ENCODE assay signal across 8 cellular contexts in genomic region chr11:8167796-8168195, GRCh38. TPM values are rescaled to one million over a fixed set of nuclear protein-coding genes. Genes with fewer than 3 reads are reported as not detected.
A peak's percentile ranks its signal among the peaks of the same experiment; 100 is the strongest.
DNase-seq lines count a peak whose midpoint lies in the region; ATAC-seq, FAIRE-seq and TF ChIP-seq lines count a peak whose summit lies in the region.

No MANE protein-coding gene starts in this region.

- H3K27ac ChIP-seq in duodenal mucosa (ENCODE audit: low read depth, low read length), result no peak overlapping the region

- H3K9me3 Mint-ChIP-seq in naive thymus-derived CD8-positive, alpha-beta T cell, result peaks cover 0 to 5% (median 0%) of the 10 kb centered on the region in 9 donors

- DNase-seq in D721Med (ENCODE audit: insufficient read length, low spot score) (no peak), NB4 (ENCODE audit: low read depth) (peak; percentile 3), glomerular visceral epithelial cell (ENCODE audit: extremely low spot score) (no peak), NCI-H2196 (lab: John Stamatoyannopoulos, UW; ENCODE audit: unreplicated experiment) (no peak), cerebellar cortex (ENCODE audit: low spot score) (no peak)
- DNase-seq in naive thymus-derived CD8-positive, alpha-beta T cell, result no peak

- POLR2A ChIA-PET in naive thymus-derived CD8-positive, alpha-beta T cell (lab: Charles Lee), result no interaction called here

- peak overlapping the region; percentile 78 to 96 (median 92) for H3K4me3 Mint-ChIP-seq in naive thymus-derived CD8-positive, alpha-beta T cell

- no peaks in the 10 kb centered on the region for H3K9me3 ChIP-seq in duodenal mucosa (ENCODE audit: control insufficient read depth in 1 of 2, low read length in 2 of 2)

- peak overlapping the region in 4 of 10 donors; percentile 74 to 92 (median 90) for H3K27ac Mint-ChIP-seq in naive thymus-derived CD8-positive, alpha-beta T cell

- peaks cover 22% of the 10 kb centered on the region in 2 donors for H3K27me3 ChIP-seq in duodenal mucosa (ENCODE audit: control insufficient read depth in 1 of 2, insufficient read depth in 2 of 2, low read length in 2 of 2)

- H3K4me3 ChIP-seq in NB4 (ENCODE audit: low read depth, low read length) (no peak overlapping the region), duodenal mucosa (ENCODE audit: low read depth in 1 of 2, low read length in 2 of 2) (peak overlapping the region; percentile 65 to 68)

- no peak overlapping the region for H3K9ac ChIP-seq in duodenal mucosa (ENCODE audit: low read depth in 1 of 2, low read length in 2 of 2)

- peak; percentile 44 for FAIRE-seq in D721Med (lab: Jason Lieb, UNC)

- peaks cover 0 to 21% (median 3%) of the 10 kb centered on the region in 3 donors for H3K36me3 Mint-ChIP-seq in naive thymus-derived CD8-positive, alpha-beta T cell

- peaks cover 16 to 53% (median 44%) of the 10 kb centered on the region in 4 donors for H3K4me1 Mint-ChIP-seq in naive thymus-derived CD8-positive, alpha-beta T cell

- peaks cover 0 to 8% of the 10 kb centered on the region in 2 donors for H3K4me1 ChIP-seq in duodenal mucosa (ENCODE audit: control insufficient read depth in 1 of 2, insufficient read depth in 2 of 2, low read length in 2 of 2)

- no peaks in the 10 kb centered on the region for H3K36me3 ChIP-seq in duodenal mucosa (ENCODE audit: control insufficient read depth in 1 of 2, insufficient read depth in 2 of 2, low read length in 2 of 2)

- TF ChIP-seq POLR2A in NB4 (IDR thresholded peaks at IDR 0.05; ENCODE audit: extremely low read depth, insufficient read length), result no peak

- H3K27me3 Mint-ChIP-seq in naive thymus-derived CD8-positive, alpha-beta T cell, result peaks cover 16 to 49% (median 19%) of the 10 kb centered on the region in 5 donors

- TF ChIP-seq CTCF in D721Med (IDR thresholded peaks at IDR 0.05; ENCODE audit: insufficient read depth, missing control alignments), result no peak
- TF ChIP-seq CTCF in NB4 (IDR thresholded peaks at IDR 0.05; ENCODE audit: low read depth, low read length), result no peak

- ATAC-seq in naive thymus-derived CD8-positive, alpha-beta T cell, result no peak
- ATAC-seq in GM18873 (IDR thresholded peaks at IDR 0.05; ENCODE audit: low FRiP score, unreplicated experiment), result no peak

RNA-seq across cellular contexts. Expression of gene RIC3, which starts 1.0 kb away (rescaled TPM):
- 10 to 100 TPM; 57.6 to 58.1 TPM for total RNA-seq in naive thymus-derived CD8-positive, alpha-beta T cell
- polyA plus RNA-seq in naive thymus-derived CD8-positive, alpha-beta T cell, result 1 to 10 TPM; 2.2 to 4.4 (median 3.5) TPM
